1 cellular context compared by ENCODE assay signal in genomic region chr14:89279649-89280232, GRCh38.
TF ChIP-seq lines count a peak whose summit lies in the region.

No MANE protein-coding gene starts in this region.

TF ChIP-seq in HEK293, 187 proteins besides CTCF, POLR2A, EP300 and RAD21 (continued from another document and continues in another):
- TF ChIP-seq, protein P1, sequence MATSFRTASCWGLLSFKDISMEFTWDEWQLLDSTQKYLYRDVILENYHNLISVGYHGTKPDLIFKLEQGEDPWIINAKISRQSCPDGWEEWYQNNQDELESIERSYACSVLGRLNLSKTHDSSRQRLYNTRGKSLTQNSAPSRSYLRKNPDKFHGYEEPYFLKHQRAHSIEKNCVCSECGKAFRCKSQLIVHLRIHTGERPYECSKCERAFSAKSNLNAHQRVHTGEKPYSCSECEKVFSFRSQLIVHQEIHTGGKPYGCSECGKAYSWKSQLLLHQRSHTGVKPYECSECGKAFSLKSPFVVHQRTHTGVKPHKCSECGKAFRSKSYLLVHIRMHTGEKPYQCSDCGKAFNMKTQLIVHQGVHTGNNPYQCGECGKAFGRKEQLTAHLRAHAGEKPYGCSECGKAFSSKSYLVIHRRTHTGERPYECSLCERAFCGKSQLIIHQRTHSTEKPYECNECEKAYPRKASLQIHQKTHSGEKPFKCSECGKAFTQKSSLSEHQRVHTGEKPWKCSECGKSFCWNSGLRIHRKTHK (tag by site-specific recombination; IDR thresholded peaks at IDR 0.05) = no peak
- TF ChIP-seq HIC1 (tag by site-specific recombination; IDR thresholded peaks at IDR 0.05) (peak; percentile 69; the same call in 1 of the 2 replicates), ZNF692 (tag by site-specific recombination; IDR thresholded peaks at IDR 0.05) (no peak), ZNF654 (tag by site-specific recombination; IDR thresholded peaks at IDR 0.05; ENCODE audit: low read depth) (no peak), OVOL3 (tag by site-specific recombination; IDR thresholded peaks at IDR 0.05) (peak; percentile 60; the same call in 1 of the 2 replicates), ZNF426 (tag by site-specific recombination; IDR thresholded peaks at IDR 0.05) (no peak), ZNF239 (tag by site-specific recombination; IDR thresholded peaks at IDR 0.05) (no peak), ZNF292 (tag by site-specific recombination; IDR thresholded peaks at IDR 0.05; ENCODE audit: borderline replicate concordance, low read depth) (no peak), ZNF354C (tag by site-specific recombination; IDR thresholded peaks at IDR 0.05; ENCODE audit: borderline replicate concordance, low read depth) (no peak), SP3 (tag by site-specific recombination; IDR thresholded peaks at IDR 0.05) (no peak), KLF8 (tag by site-specific recombination; IDR thresholded peaks at IDR 0.05) (peak; percentile 71), ZNF623 (tag by site-specific recombination; IDR thresholded peaks at IDR 0.05) (no peak), ELK4 (IDR thresholded peaks at IDR 0.05; ENCODE audit: borderline replicate concordance, low read depth, low read length) (no peak), ZFP3 (tag by site-specific recombination; IDR thresholded peaks at IDR 0.05; ENCODE audit: low read depth) (no peak), ZNF10 (tag by site-specific recombination; IDR thresholded peaks at IDR 0.05) (0 out of 2 replicates have a peak, but pooled peaks have one; percentile 50), ZSCAN23 (tag by site-specific recombination; IDR thresholded peaks at IDR 0.05) (peak; percentile 77; the same call in 1 of the 2 replicates), ZNF155 (tag by site-specific recombination; IDR thresholded peaks at IDR 0.05) (no peak), ZNF677 (tag by site-specific recombination; IDR thresholded peaks at IDR 0.05) (no peak), ZNF701 (tag by site-specific recombination; IDR thresholded peaks at IDR 0.05) (no peak), RBAK (tag by site-specific recombination; IDR thresholded peaks at IDR 0.05) (no peak), ZNF2 (tag by site-specific recombination; IDR thresholded peaks at IDR 0.05) (peak; percentile 49; the same call in 1 of the 2 replicates), ZNF114 (tag by site-specific recombination; IDR thresholded peaks at IDR 0.05) (no peak), ZNF473 (tag by site-specific recombination; IDR thresholded peaks at IDR 0.05) (no peak), KLF7 (tag by site-specific recombination; IDR thresholded peaks at IDR 0.05; ENCODE audit: borderline replicate concordance) (no peak), ZNF416 (tag by site-specific recombination; IDR thresholded peaks at IDR 0.05) (no peak), ZNF311 (tag by site-specific recombination; IDR thresholded peaks at IDR 0.05; ENCODE audit: borderline replicate concordance) (no peak), ZNF324 (tag by site-specific recombination; IDR thresholded peaks at IDR 0.05) (peak; percentile 57; the same call in 1 of the 2 replicates), ZNF433 (tag by site-specific recombination; IDR thresholded peaks at IDR 0.05; ENCODE audit: low read depth) (no peak), ZNF792 (tag by site-specific recombination; IDR thresholded peaks at IDR 0.05) (no peak), PRDM4 (tag by site-specific recombination; IDR thresholded peaks at IDR 0.05) (peak; percentile 79), ZNF366 (tag by site-specific recombination; conservative IDR thresholded peaks at IDR 0.05) (peak; percentile 89), ZNF184 (tag by site-specific recombination; IDR thresholded peaks at IDR 0.05) (0 out of 2 replicates have a peak, but pooled peaks have one; percentile 42)
- TF ChIP-seq, protein P2, sequence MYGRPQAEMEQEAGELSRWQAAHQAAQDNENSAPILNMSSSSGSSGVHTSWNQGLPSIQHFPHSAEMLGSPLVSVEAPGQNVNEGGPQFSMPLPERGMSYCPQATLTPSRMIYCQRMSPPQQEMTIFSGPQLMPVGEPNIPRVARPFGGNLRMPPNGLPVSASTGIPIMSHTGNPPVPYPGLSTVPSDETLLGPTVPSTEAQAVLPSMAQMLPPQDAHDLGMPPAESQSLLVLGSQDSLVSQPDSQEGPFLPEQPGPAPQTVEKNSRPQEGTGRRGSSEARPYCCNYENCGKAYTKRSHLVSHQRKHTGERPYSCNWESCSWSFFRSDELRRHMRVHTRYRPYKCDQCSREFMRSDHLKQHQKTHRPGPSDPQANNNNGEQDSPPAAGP (tag by site-specific recombination; IDR thresholded peaks at IDR 0.05) = peak; percentile 62; the same call in 1 of the 2 replicates
- TF ChIP-seq, protein P3, sequence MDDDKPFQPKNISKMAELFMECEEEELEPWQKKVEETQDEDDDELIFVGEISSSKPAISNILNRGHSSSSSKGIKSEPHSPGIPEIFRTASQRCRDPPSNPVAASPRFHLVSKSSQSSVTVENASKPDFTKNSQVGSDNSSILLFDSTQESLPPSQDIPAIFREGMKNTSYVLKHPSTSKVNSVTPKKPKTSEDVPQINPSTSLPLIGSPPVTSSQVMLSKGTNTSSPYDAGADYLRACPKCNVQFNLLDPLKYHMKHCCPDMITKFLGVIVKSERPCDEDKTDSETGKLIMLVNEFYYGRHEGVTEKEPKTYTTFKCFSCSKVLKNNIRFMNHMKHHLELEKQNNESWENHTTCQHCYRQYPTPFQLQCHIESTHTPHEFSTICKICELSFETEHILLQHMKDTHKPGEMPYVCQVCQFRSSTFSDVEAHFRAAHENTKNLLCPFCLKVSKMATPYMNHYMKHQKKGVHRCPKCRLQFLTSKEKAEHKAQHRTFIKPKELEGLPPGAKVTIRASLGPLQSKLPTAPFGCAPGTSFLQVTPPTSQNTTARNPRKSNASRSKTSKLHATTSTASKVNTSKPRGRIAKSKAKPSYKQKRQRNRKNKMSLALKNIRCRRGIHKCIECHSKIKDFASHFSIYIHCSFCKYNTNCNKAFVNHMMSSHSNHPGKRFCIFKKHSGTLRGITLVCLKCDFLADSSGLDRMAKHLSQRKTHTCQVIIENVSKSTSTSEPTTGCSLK (tag by site-specific recombination; IDR thresholded peaks at IDR 0.05) = no peak
- TF ChIP-seq, protein P4, sequence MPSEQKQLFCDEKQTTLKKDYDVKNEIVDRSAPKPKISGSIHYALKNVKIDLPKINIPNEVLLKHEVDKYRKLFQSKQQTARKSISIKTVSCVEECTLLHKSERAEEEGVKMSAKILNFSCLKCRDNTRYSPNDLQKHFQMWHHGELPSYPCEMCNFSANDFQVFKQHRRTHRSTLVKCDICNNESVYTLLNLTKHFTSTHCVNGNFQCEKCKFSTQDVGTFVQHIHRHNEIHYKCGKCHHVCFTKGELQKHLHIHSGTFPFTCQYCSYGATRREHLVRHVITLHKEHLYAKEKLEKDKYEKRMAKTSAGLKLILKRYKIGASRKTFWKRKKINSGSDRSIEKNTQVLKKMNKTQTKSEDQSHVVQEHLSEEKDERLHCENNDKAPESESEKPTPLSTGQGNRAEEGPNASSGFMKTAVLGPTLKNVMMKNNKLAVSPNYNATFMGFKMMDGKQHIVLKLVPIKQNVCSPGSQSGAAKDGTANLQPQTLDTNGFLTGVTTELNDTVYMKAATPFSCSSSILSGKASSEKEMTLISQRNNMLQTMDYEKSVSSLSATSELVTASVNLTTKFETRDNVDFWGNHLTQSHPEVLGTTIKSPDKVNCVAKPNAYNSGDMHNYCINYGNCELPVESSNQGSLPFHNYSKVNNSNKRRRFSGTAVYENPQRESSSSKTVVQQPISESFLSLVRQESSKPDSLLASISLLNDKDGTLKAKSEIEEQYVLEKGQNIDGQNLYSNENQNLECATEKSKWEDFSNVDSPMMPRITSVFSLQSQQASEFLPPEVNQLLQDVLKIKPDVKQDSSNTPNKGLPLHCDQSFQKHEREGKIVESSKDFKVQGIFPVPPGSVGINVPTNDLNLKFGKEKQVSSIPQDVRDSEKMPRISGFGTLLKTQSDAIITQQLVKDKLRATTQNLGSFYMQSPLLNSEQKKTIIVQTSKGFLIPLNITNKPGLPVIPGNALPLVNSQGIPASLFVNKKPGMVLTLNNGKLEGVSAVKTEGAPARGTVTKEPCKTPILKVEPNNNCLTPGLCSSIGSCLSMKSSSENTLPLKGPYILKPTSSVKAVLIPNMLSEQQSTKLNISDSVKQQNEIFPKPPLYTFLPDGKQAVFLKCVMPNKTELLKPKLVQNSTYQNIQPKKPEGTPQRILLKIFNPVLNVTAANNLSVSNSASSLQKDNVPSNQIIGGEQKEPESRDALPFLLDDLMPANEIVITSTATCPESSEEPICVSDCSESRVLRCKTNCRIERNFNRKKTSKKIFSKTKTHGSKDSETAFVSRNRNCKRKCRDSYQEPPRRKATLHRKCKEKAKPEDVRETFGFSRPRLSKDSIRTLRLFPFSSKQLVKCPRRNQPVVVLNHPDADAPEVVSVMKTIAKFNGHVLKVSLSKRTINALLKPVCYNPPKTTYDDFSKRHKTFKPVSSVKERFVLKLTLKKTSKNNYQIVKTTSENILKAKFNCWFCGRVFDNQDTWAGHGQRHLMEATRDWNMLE (tag by site-specific recombination; conservative IDR thresholded peaks at IDR 0.05; ENCODE audit: low read depth) = no peak
- TF ChIP-seq, protein P5, sequence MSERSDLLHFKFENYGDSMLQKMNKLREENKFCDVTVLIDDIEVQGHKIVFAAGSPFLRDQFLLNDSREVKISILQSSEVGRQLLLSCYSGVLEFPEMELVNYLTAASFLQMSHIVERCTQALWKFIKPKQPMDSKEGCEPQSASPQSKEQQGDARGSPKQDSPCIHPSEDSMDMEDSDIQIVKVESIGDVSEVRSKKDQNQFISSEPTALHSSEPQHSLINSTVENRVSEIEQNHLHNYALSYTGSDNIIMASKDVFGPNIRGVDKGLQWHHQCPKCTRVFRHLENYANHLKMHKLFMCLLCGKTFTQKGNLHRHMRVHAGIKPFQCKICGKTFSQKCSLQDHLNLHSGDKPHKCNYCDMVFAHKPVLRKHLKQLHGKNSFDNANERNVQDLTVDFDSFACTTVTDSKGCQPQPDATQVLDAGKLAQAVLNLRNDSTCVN (tag by site-specific recombination; optimal IDR thresholded peaks at IDR 0.05) = no peak
- TF ChIP-seq, protein P6, sequence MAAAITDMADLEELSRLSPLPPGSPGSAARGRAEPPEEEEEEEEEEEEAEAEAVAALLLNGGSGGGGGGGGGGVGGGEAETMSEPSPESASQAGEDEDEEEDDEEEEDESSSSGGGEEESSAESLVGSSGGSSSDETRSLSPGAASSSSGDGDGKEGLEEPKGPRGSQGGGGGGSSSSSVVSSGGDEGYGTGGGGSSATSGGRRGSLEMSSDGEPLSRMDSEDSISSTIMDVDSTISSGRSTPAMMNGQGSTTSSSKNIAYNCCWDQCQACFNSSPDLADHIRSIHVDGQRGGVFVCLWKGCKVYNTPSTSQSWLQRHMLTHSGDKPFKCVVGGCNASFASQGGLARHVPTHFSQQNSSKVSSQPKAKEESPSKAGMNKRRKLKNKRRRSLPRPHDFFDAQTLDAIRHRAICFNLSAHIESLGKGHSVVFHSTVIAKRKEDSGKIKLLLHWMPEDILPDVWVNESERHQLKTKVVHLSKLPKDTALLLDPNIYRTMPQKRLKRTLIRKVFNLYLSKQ (tag by site-specific recombination; IDR thresholded peaks at IDR 0.05; ENCODE audit: borderline replicate concordance) = no peak
